ENCODE assay signal across 23 cellular contexts in genomic region chr6:17396256-17396655, GRCh38. TPM values are rescaled to one million over a fixed set of nuclear protein-coding genes. Genes with fewer than 3 reads are reported as not detected.
DNase-seq lines count a peak whose midpoint lies in the region; ATAC-seq and TF ChIP-seq lines count a peak whose summit lies in the region.
"Had no signal": no experiment of that assay in that cellular context is flagged by ENCODE, and none has a peak within 500 bp of the region (broad histone marks: within the 10 kb centered on the region; RNA-seq: fewer than 3 reads in every experiment).

No MANE protein-coding gene starts in this region.

- peak; percentile 3 for DNase-seq in activated CD4-positive, alpha-beta T cell treated with anti-CD3 and anti-CD28 coated beads, Interleukin-2, amount 10 ng/mL, durations not matched to agents 24 days and 14 days
- DNase-seq in activated CD4-positive, alpha-beta T cell treated with anti-CD3 and anti-CD28 coated beads for 48 hours: no peak
- DNase-seq in endodermal cell: no peak
- no peak for DNase-seq in activated CD8-positive, alpha-beta T cell treated with anti-CD3 and anti-CD28 coated beads, Interleukin-2, amount 10 ng/mL, durations not matched to agents 7 days and 5 days
- no peak for DNase-seq in SIG-M5 (lab: John Stamatoyannopoulos, UW)
- DNase-seq: 8988T; ACHN; AML-193; BE2C; CD4-positive, alpha-beta T cell; CD8-positive, alpha-beta memory T cell; DMS 273 treated with DMSO at 0.1 percent for 48 hours; DMS79; EL; GDM1; GM23248; H7; HCEC 1CT had no signal

- no peaks in the 10 kb centered on the region for H3K27me3 ChIP-seq in endodermal cell (ENCODE audit: control insufficient read depth, insufficient read depth, low read length, poor library complexity, severe bottlenecking)
- H3K27me3 ChIP-seq in skeletal muscle tissue (ENCODE audit: control insufficient read depth in 3 of 3, insufficient read depth in 3 of 3, low read length in 3 of 3): no peaks in the 10 kb centered on the region

- H3K36me3 ChIP-seq in endodermal cell (ENCODE audit: control insufficient read depth, insufficient read depth, low read length): peaks cover 40% of the 10 kb centered on the region
- H3K36me3 ChIP-seq in skeletal muscle tissue (ENCODE audit: control insufficient read depth in 3 of 3, insufficient read depth in 3 of 3, low read length in 3 of 3): no peaks in the 10 kb centered on the region
- H3K36me3 ChIP-seq: BE2C had no signal

- peaks cover 40% of the 10 kb centered on the region for H3K27me3 Mint-ChIP-seq in activated CD4-positive, alpha-beta T cell treated with anti-CD3 and anti-CD28 coated beads, Interleukin-2, amount 10 ng/mL, durations not matched to agents 24 days and 14 days
- H3K27me3 Mint-ChIP-seq in endodermal cell (ENCODE audit: insufficient read depth): peaks cover 7% of the 10 kb centered on the region
- peaks cover 35% of the 10 kb centered on the region for H3K27me3 Mint-ChIP-seq in activated CD8-positive, alpha-beta T cell treated with anti-CD3 and anti-CD28 coated beads, Interleukin-2, amount 10 ng/mL, durations not matched to agents 7 days and 5 days (ENCODE audit: low read depth)

- H3K9ac ChIP-seq in endodermal cell (ENCODE audit: extremely low read depth, low read length, poor library complexity, severe bottlenecking) (no peak overlapping the region), skeletal muscle tissue (ENCODE audit: low read depth in 1 of 3, low read length in 3 of 3) (no peak overlapping the region)
- H3K9ac ChIP-seq: BLaER1 treated with 17β-estradiol and CSF1 and Interleukin-3, amounts not matched to agents 10 nM and 100 nM; GM23248 had no signal

- H3K4me1 ChIP-seq in endodermal cell (ENCODE audit: control insufficient read depth, insufficient read depth, low read length) (peaks cover 4% of the 10 kb centered on the region), skeletal muscle tissue (ENCODE audit: control insufficient read depth in 3 of 3, insufficient read depth in 3 of 3, low read length in 3 of 3) (peaks cover 5 to 9% (median 6%) of the 10 kb centered on the region in 3 donors)
- H3K4me1 ChIP-seq: BE2C had no signal

- H3K4me3 ChIP-seq in endodermal cell (ENCODE audit: low read length): peak overlapping the region; percentile 50
- peak overlapping the region in 1 of 3 donors; percentile 3 for H3K4me3 ChIP-seq in skeletal muscle tissue (ENCODE audit: low read length in 3 of 3)
- H3K4me3 ChIP-seq: A549; BLaER1 treated with 17β-estradiol and CSF1 and Interleukin-3, amounts not matched to agents 10 nM and 100 nM; GM12878; GM23248 had no signal

- H3K27ac ChIP-seq in endodermal cell (ENCODE audit: low read depth, low read length) (no peak overlapping the region), skeletal muscle tissue (ENCODE audit: low read depth, low read length) (peak overlapping the region; percentile 85)
- H3K27ac ChIP-seq: BLaER1 treated with 17β-estradiol and CSF1 and Interleukin-3, amounts not matched to agents 10 nM and 100 nM; GM23248 had no signal

- no peaks in the 10 kb centered on the region for H3K36me3 Mint-ChIP-seq in activated CD4-positive, alpha-beta T cell treated with anti-CD3 and anti-CD28 coated beads, Interleukin-2, amount 10 ng/mL, durations not matched to agents 24 days and 14 days (ENCODE audit: low read depth)
- H3K36me3 Mint-ChIP-seq in endodermal cell (ENCODE audit: low read depth): peaks cover 41% of the 10 kb centered on the region
- no peaks in the 10 kb centered on the region for H3K36me3 Mint-ChIP-seq in activated CD8-positive, alpha-beta T cell treated with anti-CD3 and anti-CD28 coated beads, Interleukin-2, amount 10 ng/mL, durations not matched to agents 7 days and 5 days (ENCODE audit: low read depth)

- POLR2A ChIA-PET in activated CD8-positive, alpha-beta T cell treated with anti-CD3 and anti-CD28 coated beads, Interleukin-2, amount 10 ng/mL, durations not matched to agents 7 days and 5 days (lab: Charles Lee): no interaction called here

- peaks cover 3% of the 10 kb centered on the region for H3K4me1 Mint-ChIP-seq in activated CD4-positive, alpha-beta T cell treated with anti-CD3 and anti-CD28 coated beads, Interleukin-2, amount 10 ng/mL, durations not matched to agents 24 days and 14 days
- peaks cover 8% of the 10 kb centered on the region for H3K4me1 Mint-ChIP-seq in endodermal cell
- H3K4me1 Mint-ChIP-seq in activated CD8-positive, alpha-beta T cell treated with anti-CD3 and anti-CD28 coated beads, Interleukin-2, amount 10 ng/mL, durations not matched to agents 7 days and 5 days (ENCODE audit: low read depth): peaks cover 2% of the 10 kb centered on the region

- CTCF ChIA-PET in activated CD8-positive, alpha-beta T cell treated with anti-CD3 and anti-CD28 coated beads, Interleukin-2, amount 10 ng/mL, durations not matched to agents 7 days and 5 days (lab: Charles Lee): no interaction called here

- WGBS in endodermal cell (ENCODE audit: insufficient coverage in 1 of 2, insufficient read length in 1 of 2), 2 experiments: 92 to 98% methylated on average over 3 of the region's 3 CpGs

- H3K9me3 ChIP-seq in endodermal cell (ENCODE audit: control insufficient read depth, low read length): peaks cover 43% of the 10 kb centered on the region
- no peaks in the 10 kb centered on the region for H3K9me3 ChIP-seq in skeletal muscle tissue (ENCODE audit: control insufficient read depth in 3 of 3, low read length in 3 of 3)
- H3K9me3 ChIP-seq: A549, BE2C had no signal

- H3K4me3 Mint-ChIP-seq in activated CD4-positive, alpha-beta T cell treated with anti-CD3 and anti-CD28 coated beads, Interleukin-2, amount 10 ng/mL, durations not matched to agents 24 days and 14 days: no peak overlapping the region
- H3K4me3 Mint-ChIP-seq in endodermal cell: no peak overlapping the region
- no peak overlapping the region for H3K4me3 Mint-ChIP-seq in activated CD8-positive, alpha-beta T cell treated with anti-CD3 and anti-CD28 coated beads, Interleukin-2, amount 10 ng/mL, durations not matched to agents 7 days and 5 days
- H3K4me3 Mint-ChIP-seq: CD14-positive monocyte; CD4-positive, alpha-beta T cell; CD8-positive, alpha-beta memory T cell had no signal

- no peak overlapping the region for H3K27ac Mint-ChIP-seq in activated CD4-positive, alpha-beta T cell treated with anti-CD3 and anti-CD28 coated beads, Interleukin-2, amount 10 ng/mL, durations not matched to agents 24 days and 14 days
- no peak overlapping the region for H3K27ac Mint-ChIP-seq in endodermal cell
- no peak overlapping the region for H3K27ac Mint-ChIP-seq in activated CD8-positive, alpha-beta T cell treated with anti-CD3 and anti-CD28 coated beads, Interleukin-2, amount 10 ng/mL, durations not matched to agents 7 days and 5 days
- H3K27ac Mint-ChIP-seq: CD14-positive monocyte; CD4-positive, alpha-beta T cell; CD8-positive, alpha-beta memory T cell had no signal

- TF ChIP-seq CTCF in endodermal cell (conservative IDR thresholded peaks at IDR 0.05): no peak

- ATAC-seq in activated CD8-positive, alpha-beta T cell treated with anti-CD3 and anti-CD28 coated beads, Interleukin-2, amount 10 ng/mL, durations not matched to agents 7 days and 5 days: no peak
- ATAC-seq: A549, GM12878 had no signal

- intact Hi-C loops in activated CD4-positive, alpha-beta T cell treated with anti-CD3 and anti-CD28 coated beads, Interleukin-2, amount 10 ng/mL, durations not matched to agents 24 days and 14 days (cut with micrococcal nuclease): loop anchor here (10.0 kb wide), 1 partner anchor 189 kb away; no protein-coding TSS in a partner anchor

- H3K9me3 Mint-ChIP-seq in activated CD4-positive, alpha-beta T cell treated with anti-CD3 and anti-CD28 coated beads, Interleukin-2, amount 10 ng/mL, durations not matched to agents 24 days and 14 days: no peaks in the 10 kb centered on the region
- H3K9me3 Mint-ChIP-seq in endodermal cell: peaks cover 8% of the 10 kb centered on the region
- H3K9me3 Mint-ChIP-seq in activated CD8-positive, alpha-beta T cell treated with anti-CD3 and anti-CD28 coated beads, Interleukin-2, amount 10 ng/mL, durations not matched to agents 7 days and 5 days (ENCODE audit: insufficient read depth): no peaks in the 10 kb centered on the region
- H3K9me3 Mint-ChIP-seq: CD4-positive, alpha-beta T cell had no signal

RNA-seq across cellular contexts. Expression of gene CAP2, which starts 2.9 kb away (rescaled TPM):
- not detected in 2 replicates for total RNA-seq in activated CD4-positive, alpha-beta T cell treated with anti-CD3 and anti-CD28 coated beads, Interleukin-2, amount 10 ng/mL, durations not matched to agents 24 days and 14 days
- total RNA-seq in endodermal cell (10 to 100 TPM; 29.8 to 35.9 TPM), skeletal muscle tissue (47.5 TPM)
- 38.4 TPM for polyA plus RNA-seq in endodermal cell (2013, experiment 1 of 2)
- 44.8 TPM for polyA plus RNA-seq in endodermal cell (2013, experiment 2 of 2)
- not detected for total RNA-seq in activated CD8-positive, alpha-beta T cell treated with anti-CD3 and anti-CD28 coated beads, Interleukin-2, amount 10 ng/mL, durations not matched to agents 7 days and 5 days
- total RNA-seq: CD4-positive, alpha-beta T cell; CD8-positive, alpha-beta memory T cell had no signal
- polyA plus RNA-seq: CD14-positive monocyte had no signal

Comparison
In these comparisons a context has a peak if more than half of its experiments do, and no peak if none do; other contexts are left out.
1. RNA of gene CAP2, which starts 2.9 kb away (total RNA-seq): 47.5 TPM in skeletal muscle tissue (single experiment) and 29.8 to 35.9 TPM in endodermal cell; not detected in activated CD8-positive, alpha-beta T cell treated with anti-CD3 and anti-CD28 coated beads, Interleukin-2, amount 10 ng/mL, durations not matched to agents 7 days and 5 days and not detected in activated CD4-positive, alpha-beta T cell treated with anti-CD3 and anti-CD28 coated beads, Interleukin-2, amount 10 ng/mL, durations not matched to agents 24 days and 14 days; every median in the first group is over 10 times any median in the second.